1 cellular context compared by ENCODE assay signal in the genomic region with DNA sequence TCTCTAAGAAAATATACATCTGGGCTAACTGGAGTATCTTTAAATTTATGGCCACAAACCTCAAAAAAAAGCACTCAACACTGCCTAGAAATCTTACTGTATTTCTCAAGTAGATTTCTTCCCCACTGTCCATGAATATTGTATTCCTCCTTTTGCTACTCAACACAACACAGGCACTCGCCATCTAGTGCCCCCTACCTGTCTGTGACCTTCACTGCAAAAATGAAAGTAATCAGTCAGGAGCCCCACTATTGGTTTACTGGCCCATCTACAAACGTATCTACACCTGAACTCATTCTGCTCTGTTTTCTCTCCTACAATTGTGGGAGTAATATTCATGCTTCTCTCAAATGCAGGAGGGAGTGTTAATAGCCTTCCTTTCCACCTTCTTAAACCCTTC.
TF ChIP-seq lines count a peak whose summit lies in the region.

No MANE protein-coding gene starts in this region.

TF ChIP-seq in HCT116, 20 proteins besides CTCF, POLR2A, EP300 and RAD21 (continued from another document):
- TF ChIP-seq ZBTB33 (IDR thresholded peaks at IDR 0.05; ENCODE audit: extremely low read depth, insufficient replicate concordance, low read length) = no peak
- TF ChIP-seq, protein P1, sequence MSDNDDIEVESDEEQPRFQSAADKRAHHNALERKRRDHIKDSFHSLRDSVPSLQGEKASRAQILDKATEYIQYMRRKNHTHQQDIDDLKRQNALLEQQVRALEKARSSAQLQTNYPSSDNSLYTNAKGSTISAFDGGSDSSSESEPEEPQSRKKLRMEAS (IDR thresholded peaks at IDR 0.05) = no peak
- no peak for TF ChIP-seq SIN3A (IDR thresholded peaks at IDR 0.05; ENCODE audit: low read depth)
